Comparison of ENCODE assay signal across 11 cellular contexts in the genomic region with DNA sequence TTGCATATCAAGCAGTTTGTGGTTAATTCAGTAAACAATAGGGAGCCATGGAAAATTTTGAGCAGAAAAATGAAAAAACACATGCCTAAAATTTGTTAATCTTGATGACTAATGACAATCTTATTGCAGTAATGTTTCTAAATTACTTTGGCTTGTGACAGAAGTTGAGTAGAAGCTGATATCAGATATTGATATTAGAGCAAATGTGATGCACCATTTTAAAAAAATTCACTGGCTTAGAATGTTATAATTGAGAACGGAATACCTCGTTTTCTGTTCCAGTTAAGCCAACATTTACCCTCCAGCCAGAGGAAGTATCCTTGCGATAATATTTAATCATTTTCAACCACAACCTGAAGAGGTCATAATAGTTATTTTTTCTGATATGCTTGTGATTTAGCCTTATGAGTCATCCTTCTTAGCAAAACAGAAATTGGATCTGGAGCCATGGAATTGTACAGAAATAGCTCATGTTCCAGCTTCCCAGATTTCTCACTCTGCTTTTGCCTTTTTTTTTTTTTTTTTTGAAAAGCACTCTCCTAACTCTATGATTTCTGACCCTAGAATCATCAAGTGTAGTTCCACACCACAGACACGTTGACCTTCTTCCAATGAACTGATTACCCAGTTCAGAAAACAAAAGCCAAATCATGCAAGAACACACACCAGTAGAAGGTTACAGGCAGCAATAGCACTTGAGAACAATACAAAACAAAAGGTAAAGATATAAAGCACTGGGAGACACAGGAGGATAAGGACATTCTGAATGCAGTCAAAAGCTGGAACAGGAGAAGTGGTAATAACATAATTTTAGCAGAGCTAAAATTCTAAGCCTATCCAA.
DNase-seq lines count a peak whose midpoint lies in the region; ATAC-seq and TF ChIP-seq lines count a peak whose summit lies in the region.
"Had no signal": no experiment of that assay in that cellular context is flagged by ENCODE, and none has a peak within 500 bp of the region (broad histone marks: within the 10 kb centered on the region; RNA-seq: fewer than 3 reads in every experiment).

No MANE protein-coding gene starts in this region.

- H3K4me3 ChIP-seq in fibroblast of pulmonary artery (replicated peaks; ENCODE audit: low read depth, low read length) (no peak overlapping the region), retinal pigment epithelial cell (ENCODE audit: low read length) (no peak overlapping the region)

- no peaks in the 10 kb centered on the region for H3K36me3 Mint-ChIP-seq in activated T-cell treated with anti-CD3 and anti-CD28 coated beads, Interleukin-2, amount 50 U/mL, for 72 hours (ENCODE audit: insufficient read depth in 2 of 2)

- no peak for ATAC-seq in activated T-cell treated with anti-CD3 and anti-CD28 coated beads, Interleukin-2, amount 50 U/mL, for 72 hours (replicated peaks in 1 of 2)
- no peak for ATAC-seq in GM21825 (IDR thresholded peaks at IDR 0.05; ENCODE audit: unreplicated experiment)

- TF ChIP-seq CTCF in fibroblast of pulmonary artery (IDR thresholded peaks at IDR 0.05; ENCODE audit: low read length, missing control alignments) (no peak), retinal pigment epithelial cell (conservative IDR thresholded peaks at IDR 0.05; ENCODE audit: low read depth, low read length) (no peak)

- H3K4me1 Mint-ChIP-seq in activated T-cell treated with anti-CD3 and anti-CD28 coated beads, Interleukin-2, amount 50 U/mL, for 72 hours (ENCODE audit: low read depth): no peaks in the 10 kb centered on the region

- peaks cover 0 to 1% of the 10 kb centered on the region in 2 donors for H3K9me3 Mint-ChIP-seq in activated T-cell treated with anti-CD3 and anti-CD28 coated beads, Interleukin-2, amount 50 U/mL, for 72 hours

- peak; percentile 82 for DNase-seq in DMS53 treated with DMSO at 0.1 percent for 48 hours (lab: John Stamatoyannopoulos, UW; ENCODE audit: unreplicated experiment)
- DNase-seq in RPMI7951 (ENCODE audit: low read depth): peak; percentile 64
- peak; percentile 59 for DNase-seq in fibroblast of pulmonary artery (ENCODE audit: low read depth)
- DNase-seq in retinal pigment epithelial cell (ENCODE audit: low read depth): peak; percentile 68
- no peak for DNase-seq in activated T-cell treated with anti-CD3 and anti-CD28 coated beads, Interleukin-2, amount 50 U/mL, for 72 hours
- DNase-seq in NCI-H524 (lab: John Stamatoyannopoulos, UW): no peak
- DNase-seq in SW480 (ENCODE audit: low spot score): no peak
- DNase-seq: DND-41; NCI-H187; stimulated activated CD4-positive, alpha-beta T cell treated with anti-CD3 and anti-CD28 coated beads, Interleukin-15, amount 100 ng/mL, for 24 hours had no signal

- no peaks in the 10 kb centered on the region for H3K27me3 Mint-ChIP-seq in activated T-cell treated with anti-CD3 and anti-CD28 coated beads, Interleukin-2, amount 50 U/mL, for 72 hours (ENCODE audit: low read depth)

- no peak overlapping the region for H3K27ac Mint-ChIP-seq in activated T-cell treated with anti-CD3 and anti-CD28 coated beads, Interleukin-2, amount 50 U/mL, for 72 hours

- no peak overlapping the region for H3K4me3 Mint-ChIP-seq in activated T-cell treated with anti-CD3 and anti-CD28 coated beads, Interleukin-2, amount 50 U/mL, for 72 hours

Comparison
In these comparisons a context has a peak if more than half of its experiments do, and no peak if none do; other contexts are left out.
1. DNase-seq: peak in DMS53 treated with DMSO at 0.1 percent for 48 hours (single experiment), RPMI7951 (single experiment), fibroblast of pulmonary artery (single experiment) and retinal pigment epithelial cell (single experiment); none in activated T-cell treated with anti-CD3 and anti-CD28 coated beads, Interleukin-2, amount 50 U/mL, for 72 hours (0 of 2), NCI-H524 (0 of 2) and SW480 (single experiment).